Comparison of ENCODE assay signal across 18 cellular contexts in the genomic region with DNA sequence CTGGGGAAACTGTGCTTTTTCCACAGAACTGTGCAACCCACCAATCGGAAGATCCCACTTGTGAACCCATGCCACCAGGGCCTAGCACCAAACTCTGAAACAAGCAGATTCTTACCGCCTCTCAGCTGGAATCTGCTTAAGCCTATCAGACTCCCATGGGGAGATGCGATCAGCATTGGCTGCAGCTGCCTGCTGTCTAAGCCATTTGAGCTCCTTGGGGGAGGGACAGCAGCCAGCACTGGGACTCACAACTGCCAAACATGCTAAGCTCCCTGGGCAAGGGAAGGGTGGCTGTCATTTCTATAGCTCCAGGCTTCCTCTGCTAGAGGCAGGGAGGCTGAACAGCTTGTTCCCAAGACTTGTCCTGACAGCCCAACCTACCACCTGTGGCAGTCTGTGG.
A peak's percentile ranks its signal among the peaks of the same experiment; 100 is the strongest.
DNase-seq lines count a peak whose midpoint lies in the region; TF ChIP-seq lines count a peak whose summit lies in the region.
"Had no signal": no experiment of that assay in that cellular context is flagged by ENCODE, and none has a peak within 500 bp of the region (broad histone marks: within the 10 kb centered on the region; RNA-seq: fewer than 3 reads in every experiment).

No MANE protein-coding gene starts in this region.

- H3K9me3 ChIP-seq in A673 (ENCODE audit: low read depth, low read length, poor library complexity, severe bottlenecking): no peaks in the 10 kb centered on the region
- no peaks in the 10 kb centered on the region for H3K9me3 ChIP-seq in effector memory CD4-positive, alpha-beta T cell (ENCODE audit: control insufficient read depth, low read length)
- H3K9me3 ChIP-seq in sigmoid colon: no peaks in the 10 kb centered on the region
- H3K9me3 ChIP-seq: SJSA1 had no signal

- no peak overlapping the region for H3K4me3 ChIP-seq in A673 (ENCODE audit: low read depth, low read length, poor library complexity, severe bottlenecking)
- no peak overlapping the region for H3K4me3 ChIP-seq in effector memory CD4-positive, alpha-beta T cell (ENCODE audit: insufficient read depth, low read depth, low read length, poor library complexity, severe bottlenecking)
- H3K4me3 ChIP-seq in sigmoid colon: no peak overlapping the region
- H3K4me3 ChIP-seq: PC-9, SJSA1 had no signal

- peak; percentile 86 for DNase-seq in A673 (ENCODE audit: low spot score)
- DNase-seq in NCI-H524 treated with DMSO at 0.1 percent for 48 hours (lab: John Stamatoyannopoulos, UW): peak; percentile 4
- DNase-seq in glutamatergic neuron: peak; percentile 43
- DNase-seq in myocyte (ENCODE audit: low read depth): peak; percentile 66
- DNase-seq in superior temporal gyrus (ENCODE audit: extremely low spot score): no peak
- DNase-seq in effector memory CD4-positive, alpha-beta T cell: no peak
- DNase-seq in sigmoid colon: no peak
- DNase-seq: CD4-positive, alpha-beta T cell; Karpas-422; NCI-H1048; NCI-H1436 treated with DMSO at 0.1 percent for 48 hours; NCI-H2029 treated with DMSO at 0.1 percent for 48 hours; NCI-H446 treated with DMSO at 0.1 percent for 48 hours; NCI-H774; PC-9 had no signal

- peaks cover 3% of the 10 kb centered on the region for H3K9me3 Mint-ChIP-seq in glutamatergic neuron (ENCODE audit: unreplicated experiment)
- H3K9me3 Mint-ChIP-seq: CD4-positive, alpha-beta T cell; IgD-negative memory B cell had no signal

- H3K36me3 ChIP-seq in A673 (ENCODE audit: insufficient read depth, low read length, poor library complexity, severe bottlenecking): peaks cover 3% of the 10 kb centered on the region
- H3K36me3 ChIP-seq in effector memory CD4-positive, alpha-beta T cell (ENCODE audit: control insufficient read depth, insufficient read depth, low read length): no peaks in the 10 kb centered on the region
- H3K36me3 ChIP-seq in sigmoid colon: no peaks in the 10 kb centered on the region

- H3K27ac Mint-ChIP-seq in glutamatergic neuron (ENCODE audit: unreplicated experiment): no peak overlapping the region
- H3K27ac Mint-ChIP-seq: CD4-positive, alpha-beta T cell had no signal

- no peak for TF ChIP-seq POLR2A in sigmoid colon (IDR thresholded peaks at IDR 0.05)

- TF ChIP-seq EP300 in sigmoid colon (IDR thresholded peaks at IDR 0.05): no peak

- TF ChIP-seq CTCF in A673 (conservative IDR thresholded peaks at IDR 0.05; ENCODE audit: low read depth, low read length) (no peak), glutamatergic neuron (IDR thresholded peaks at IDR 0.05; ENCODE audit: partially characterized antibody, unreplicated experiment) (no peak), sigmoid colon (IDR thresholded peaks at IDR 0.05) (no peak)

- H3K27ac ChIP-seq in A673 (ENCODE audit: low read depth, low read length, poor library complexity, severe bottlenecking): peak overlapping the region; percentile 20
- H3K27ac ChIP-seq in effector memory CD4-positive, alpha-beta T cell (ENCODE audit: insufficient read depth, low read length, poor library complexity, severe bottlenecking): no peak overlapping the region
- H3K27ac ChIP-seq in sigmoid colon: no peak overlapping the region
- H3K27ac ChIP-seq: PC-9, RWPE1, SJSA1 had no signal

- peaks cover 8% of the 10 kb centered on the region for H3K27me3 Mint-ChIP-seq in glutamatergic neuron (ENCODE audit: unreplicated experiment)
- H3K27me3 Mint-ChIP-seq: CD4-positive, alpha-beta T cell; IgD-negative memory B cell had no signal

- POLR2A ChIA-PET in A673 (lab: Charles Lee; ENCODE audit: low non-redundant PET): no interaction called here

- peaks cover 14% of the 10 kb centered on the region for H3K36me3 Mint-ChIP-seq in glutamatergic neuron (ENCODE audit: unreplicated experiment)

- no TSS peak for BruUV-seq in A673 (replicated peaks; lab: Mats Ljungman, UMichigan)

- CTCF ChIA-PET in A673 (lab: Charles Lee): no interaction called here

- 93 to 96% methylated on average over 3 of the region's 3 CpGs for WGBS in sigmoid colon, 2 donors

- H3K4me3 Mint-ChIP-seq in glutamatergic neuron (ENCODE audit: unreplicated experiment): no peak overlapping the region
- H3K4me3 Mint-ChIP-seq: CD4-positive, alpha-beta T cell; IgD-negative memory B cell had no signal

- intact Hi-C loops in A673 (cut with micrococcal nuclease; ENCODE audit: unreplicated experiment) (no loop called here), sigmoid colon (cut with DNase I) (no loop called here)

- peaks cover 18% of the 10 kb centered on the region for H3K4me1 Mint-ChIP-seq in glutamatergic neuron (ENCODE audit: low read depth, unreplicated experiment)

- H3K4me1 ChIP-seq in A673 (ENCODE audit: insufficient read depth, low read length, poor library complexity, severe bottlenecking): peaks cover 11% of the 10 kb centered on the region
- H3K4me1 ChIP-seq in effector memory CD4-positive, alpha-beta T cell (ENCODE audit: control insufficient read depth, insufficient read depth, low read length, poor library complexity, severe bottlenecking): no peaks in the 10 kb centered on the region
- no peaks in the 10 kb centered on the region for H3K4me1 ChIP-seq in sigmoid colon
- H3K4me1 ChIP-seq: SJSA1 had no signal

- no peaks in the 10 kb centered on the region for H3K27me3 ChIP-seq in A673 (replicated peaks; ENCODE audit: insufficient read depth, low read depth, low read length, poor library complexity)
- no peaks in the 10 kb centered on the region for H3K27me3 ChIP-seq in effector memory CD4-positive, alpha-beta T cell (replicated peaks; ENCODE audit: control insufficient read depth, insufficient read depth, low read length, poor library complexity, severe bottlenecking)
- H3K27me3 ChIP-seq in sigmoid colon: no peaks in the 10 kb centered on the region
- H3K27me3 ChIP-seq: SJSA1 had no signal

Comparison
In these comparisons a context has a peak if more than half of its experiments do, and no peak if none do; other contexts are left out.
1. DNase-seq: peak in A673 (single experiment), NCI-H524 treated with DMSO at 0.1 percent for 48 hours (single experiment), glutamatergic neuron (single experiment) and myocyte (single experiment); none in superior temporal gyrus (single experiment), effector memory CD4-positive, alpha-beta T cell (0 of 3) and sigmoid colon (single experiment).